16 cellular contexts compared by ENCODE assay signal in the genomic region with DNA sequence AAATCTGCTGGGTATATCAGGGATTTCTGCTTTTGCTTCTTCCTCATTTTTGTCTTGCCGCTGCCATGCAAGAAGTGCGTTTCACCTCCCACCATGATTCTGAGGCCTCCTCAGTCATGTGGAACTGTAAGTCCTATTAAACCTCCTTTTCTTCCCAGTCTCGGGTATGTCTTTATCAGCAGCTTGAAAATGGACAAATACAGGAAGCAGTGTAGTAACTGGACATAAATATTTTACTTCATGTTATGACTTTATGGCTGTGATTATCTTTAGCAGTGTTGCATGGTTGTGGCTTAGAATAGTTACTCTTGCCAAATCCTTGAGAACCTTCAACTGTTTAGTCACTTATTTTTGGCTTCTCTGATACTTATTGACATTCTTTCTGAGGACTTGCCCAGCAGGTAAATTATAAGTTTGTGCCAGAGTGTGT.
DNase-seq lines count a peak whose midpoint lies in the region; ATAC-seq and TF ChIP-seq lines count a peak whose summit lies in the region.
"Had no signal": no experiment of that assay in that cellular context is flagged by ENCODE, and none has a peak within 500 bp of the region (broad histone marks: within the 10 kb centered on the region; RNA-seq: fewer than 3 reads in every experiment).

No MANE protein-coding gene starts in this region.

- no peaks in the 10 kb centered on the region for H3K36me3 ChIP-seq in adipocyte (ENCODE audit: control insufficient read depth, insufficient read depth, low read length, severe bottlenecking)
- H3K36me3 ChIP-seq in psoas muscle (ENCODE audit: insufficient read depth in 1 of 2, low read depth in 1 of 2), result no peaks in the 10 kb centered on the region
- H3K36me3 ChIP-seq in prostate gland, result no peaks in the 10 kb centered on the region
- H3K36me3 ChIP-seq: gastroesophageal sphincter, tibial artery had no signal

- H3K4me1 ChIP-seq in adipocyte (ENCODE audit: control insufficient read depth, insufficient read depth, low read length) (no peaks in the 10 kb centered on the region), psoas muscle (no peaks in the 10 kb centered on the region), prostate gland (replicated peaks) (peaks cover 5% of the 10 kb centered on the region)

- H3K27me3 ChIP-seq in adipocyte (replicated peaks; ENCODE audit: control insufficient read depth, insufficient read depth, low read length) (peaks cover 14% of the 10 kb centered on the region), psoas muscle (ENCODE audit: insufficient read depth in 3 of 3, low read length in 2 of 3) (peaks cover 0 to 4% (median 0%) of the 10 kb centered on the region in 3 donors), prostate gland (replicated peaks; ENCODE audit: insufficient read depth) (no peaks in the 10 kb centered on the region)

- 82 to 90% (median 87%) methylated on average over 3 of the region's 3 CpGs for WGBS in psoas muscle, 3 donors
- WGBS in prostate gland, result 55% methylated on average over 3 of the region's 3 CpGs

- DNase-seq in AML-193 (lab: John Stamatoyannopoulos, UW) (peak; percentile 39 to 60), M059J (ENCODE audit: low read depth) (peak; percentile 42), adipocyte (ENCODE audit: low read depth) (peak; percentile 41), iris pigment epithelial cell (ENCODE audit: low read depth) (peak; percentile 58), psoas muscle (no peak), prostate gland (ENCODE audit: low spot score) (no peak)
- DNase-seq: activated CD4-positive, alpha-beta T cell treated with anti-CD3 and anti-CD28 coated beads for 36 hours; amniotic stem cell; dermis blood vessel endothelial cell; stimulated activated CD4-positive, alpha-beta T cell treated with anti-CD3 and anti-CD28 coated beads, Interleukin-1b, Interleukin-23, amount 100 ng/mL, for 48 hours; stimulated activated CD8-positive, alpha-beta memory T cell treated with anti-CD3 and anti-CD28 coated beads, Interleukin-4, amount 100 ng/mL, for 48 hours; SW 1271; tibial artery had no signal

- ATAC-seq in psoas muscle (no peak), GM21447 (IDR thresholded peaks at IDR 0.05; ENCODE audit: unreplicated experiment) (no peak), GM18498 (IDR thresholded peaks at IDR 0.05; ENCODE audit: unreplicated experiment) (no peak)
- ATAC-seq: activated CD4-positive, alpha-beta T cell treated with anti-CD3 and anti-CD28 coated beads for 36 hours; gastroesophageal sphincter had no signal

- TF ChIP-seq CTCF in psoas muscle (IDR thresholded peaks at IDR 0.05), result no peak
- no peak for TF ChIP-seq CTCF in prostate gland (IDR thresholded peaks at IDR 0.05)

- H3K9me3 ChIP-seq in adipocyte (ENCODE audit: control insufficient read depth, low read length) (no peaks in the 10 kb centered on the region), psoas muscle (no peaks in the 10 kb centered on the region), prostate gland (no peaks in the 10 kb centered on the region)
- H3K9me3 ChIP-seq: gastroesophageal sphincter, tibial artery had no signal

- TF ChIP-seq POLR2A in prostate gland (IDR thresholded peaks at IDR 0.05), result no peak

- H3K27ac ChIP-seq in psoas muscle (no peak overlapping the region), prostate gland (no peak overlapping the region)
- H3K27ac ChIP-seq: gastroesophageal sphincter, tibial artery had no signal

- intact Hi-C loops in psoas muscle (cut with DNase I) (no loop called here), prostate gland (cut with DNase I) (no loop called here)

- no peak overlapping the region for H3K4me3 ChIP-seq in adipocyte (ENCODE audit: low read length)
- H3K4me3 ChIP-seq in psoas muscle, result no peak overlapping the region
- no peak overlapping the region for H3K4me3 ChIP-seq in prostate gland
- H3K4me3 ChIP-seq: gastroesophageal sphincter, tibial artery had no signal

- no peak overlapping the region for H3K9ac ChIP-seq in adipocyte (ENCODE audit: low read length)

Comparison
In these comparisons a context has a peak if more than half of its experiments do, and no peak if none do; other contexts are left out.
1. DNase-seq: peak in AML-193 (2 of 2), M059J (single experiment), adipocyte (single experiment) and iris pigment epithelial cell (single experiment); none in psoas muscle (0 of 2) and prostate gland (single experiment).